Comparison of ENCODE assay signal across 9 cellular contexts in the genomic region with DNA sequence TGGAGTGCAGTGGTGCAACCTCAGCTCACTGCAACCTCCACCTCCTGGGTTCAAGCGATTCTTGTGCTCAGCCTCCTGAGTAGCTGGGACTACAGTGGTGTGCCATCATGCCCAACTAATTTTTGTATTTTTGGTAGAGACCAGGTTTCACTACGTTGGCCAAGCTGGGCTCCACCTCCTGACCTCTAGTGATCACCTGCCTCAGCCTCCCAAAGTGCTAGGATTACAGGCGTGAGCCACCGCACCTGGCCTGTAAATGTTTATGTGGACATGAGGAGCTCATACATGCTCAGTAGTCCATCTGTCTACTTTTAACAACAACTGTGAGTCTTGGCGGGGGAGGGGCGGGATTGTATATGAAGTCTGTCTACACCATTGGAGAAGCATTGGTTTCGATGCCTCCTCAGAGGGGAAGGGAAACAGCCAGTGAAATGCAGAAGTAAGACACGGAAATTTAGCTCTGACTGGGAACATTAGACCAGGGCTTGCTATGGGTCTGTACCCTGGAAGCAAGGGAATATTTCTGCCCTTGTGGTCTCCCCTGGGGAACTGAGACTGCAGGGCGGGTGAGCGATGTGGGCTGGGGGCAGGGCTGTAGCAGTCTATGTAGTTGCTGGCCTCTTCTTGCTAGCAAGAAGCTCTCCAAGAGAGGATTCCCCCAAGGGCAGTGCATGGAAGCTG. TPM values are rescaled to one million over a fixed set of nuclear protein-coding genes. Genes with fewer than 3 reads are reported as not detected.
DNase-seq lines count a peak whose midpoint lies in the region; ATAC-seq and TF ChIP-seq lines count a peak whose summit lies in the region.
"Had no signal": no experiment of that assay in that cellular context is flagged by ENCODE, and none has a peak within 500 bp of the region (broad histone marks: within the 10 kb centered on the region; RNA-seq: fewer than 3 reads in every experiment).

No MANE protein-coding gene starts in this region.

- no peak overlapping the region for H3K4me3 Mint-ChIP-seq in naive thymus-derived CD4-positive, alpha-beta T cell
- H3K4me3 Mint-ChIP-seq in osteocyte (ENCODE audit: unreplicated experiment), result no peak overlapping the region

- no peaks in the 10 kb centered on the region for H3K9me3 Mint-ChIP-seq in naive thymus-derived CD4-positive, alpha-beta T cell
- no peaks in the 10 kb centered on the region for H3K9me3 Mint-ChIP-seq in osteocyte (ENCODE audit: unreplicated experiment)

- TF ChIP-seq CTCF in WERI-Rb-1 (IDR thresholded peaks at IDR 0.05; ENCODE audit: low read depth, low read length) (no peak), osteocyte (IDR thresholded peaks at IDR 0.05) (no peak), hepatocyte (IDR thresholded peaks at IDR 0.05; ENCODE audit: poor library complexity) (no peak)

- H3K36me3 Mint-ChIP-seq in naive thymus-derived CD4-positive, alpha-beta T cell, result peaks cover 14 to 57% (median 26%) of the 10 kb centered on the region in 5 donors
- peaks cover 10% of the 10 kb centered on the region for H3K36me3 Mint-ChIP-seq in osteocyte (ENCODE audit: unreplicated experiment)

- H3K27me3 ChIP-seq in WERI-Rb-1 (ENCODE audit: insufficient read depth, low read depth, severe bottlenecking), result no peaks in the 10 kb centered on the region
- H3K27me3 ChIP-seq in naive thymus-derived CD4-positive, alpha-beta T cell (ENCODE audit: control insufficient read depth in 2 of 2, insufficient read depth in 2 of 2, low read length in 2 of 2), result no peaks in the 10 kb centered on the region
- no peaks in the 10 kb centered on the region for H3K27me3 ChIP-seq in hepatocyte

- peak overlapping the region in 2 of 9 donors; percentile 2 to 32 for H3K27ac Mint-ChIP-seq in naive thymus-derived CD4-positive, alpha-beta T cell
- no peak overlapping the region for H3K27ac Mint-ChIP-seq in osteocyte (ENCODE audit: unreplicated experiment)

- H3K36me3 ChIP-seq in WERI-Rb-1 (peaks cover 35% of the 10 kb centered on the region), hepatocyte (replicated peaks; ENCODE audit: insufficient read depth, low read depth) (no peaks in the 10 kb centered on the region)
- H3K36me3 ChIP-seq in naive thymus-derived CD4-positive, alpha-beta T cell (ENCODE audit: control insufficient read depth in 2 of 3, insufficient read depth in 3 of 3, low read length in 3 of 3), result peaks cover 8 to 92% (median 10%) of the 10 kb centered on the region in 3 experiments

- ATAC-seq in GM18861 (IDR thresholded peaks at IDR 0.05; ENCODE audit: unreplicated experiment) (peak; percentile 38), HG02870 (IDR thresholded peaks at IDR 0.05; ENCODE audit: unreplicated experiment) (peak; percentile 63)
- peak; percentile 80 for ATAC-seq in naive thymus-derived CD4-positive, alpha-beta T cell

- peaks cover 10 to 32% (median 13%) of the 10 kb centered on the region in 7 donors for H3K4me1 Mint-ChIP-seq in naive thymus-derived CD4-positive, alpha-beta T cell
- H3K4me1 Mint-ChIP-seq in osteocyte (ENCODE audit: unreplicated experiment), result peaks cover 3% of the 10 kb centered on the region

- no peak overlapping the region for H3K4me2 ChIP-seq in hepatocyte

- H3K9me2 ChIP-seq in hepatocyte (replicated peaks; ENCODE audit: insufficient read depth), result no peaks in the 10 kb centered on the region

- POLR2A ChIA-PET in naive thymus-derived CD4-positive, alpha-beta T cell (lab: Charles Lee), result interaction anchor here (0.6 kb wide), 1 partner anchor 9 kb away, joined by 8 read pairs; no protein-coding TSS in a partner anchor

- WGBS in hepatocyte (ENCODE audit: low lambda C conversion rate, missing lambda C conversion rate), result 94% methylated on average over 10 of the region's 10 CpGs

- H3K9me3 ChIP-seq in WERI-Rb-1 (ENCODE audit: severe bottlenecking) (no peaks in the 10 kb centered on the region), hepatocyte (ENCODE audit: low read depth) (no peaks in the 10 kb centered on the region)
- H3K9me3 ChIP-seq in naive thymus-derived CD4-positive, alpha-beta T cell (ENCODE audit: control insufficient read depth in 2 of 3, low read length in 3 of 3), result no peaks in the 10 kb centered on the region

- H3K79me2 ChIP-seq in hepatocyte, result no peaks in the 10 kb centered on the region

- H4K20me1 ChIP-seq in hepatocyte (ENCODE audit: insufficient read depth, poor library complexity, severe bottlenecking), result no peaks in the 10 kb centered on the region

- DNase-seq in WERI-Rb-1 (peak; percentile 72), NCI-H128 (lab: John Stamatoyannopoulos, UW; ENCODE audit: unreplicated experiment) (no peak), osteocyte (ENCODE audit: extremely low spot score, unreplicated experiment) (no peak), NCI-H1092 treated with DMSO at 0.1 percent for 48 hours (lab: John Stamatoyannopoulos, UW) (no peak), hepatocyte (ENCODE audit: low spot score) (no peak)
- no peak for DNase-seq in naive thymus-derived CD4-positive, alpha-beta T cell

- H2AFZ ChIP-seq in hepatocyte, result no peak overlapping the region

- CTCF ChIA-PET in naive thymus-derived CD4-positive, alpha-beta T cell (lab: Charles Lee), result interaction anchor here (0.6 kb wide), 1 partner anchor 12 kb away, joined by 5 read pairs; no protein-coding TSS in a partner anchor

- no peaks in the 10 kb centered on the region for H3K27me3 Mint-ChIP-seq in naive thymus-derived CD4-positive, alpha-beta T cell
- H3K27me3 Mint-ChIP-seq in osteocyte (ENCODE audit: unreplicated experiment), result no peaks in the 10 kb centered on the region

- peak overlapping the region; percentile 24; the same call in 1 of the 2 replicates for H3K27ac ChIP-seq in WERI-Rb-1
- H3K27ac ChIP-seq in naive thymus-derived CD4-positive, alpha-beta T cell (ENCODE audit: low read depth, low read length), result no peak overlapping the region
- H3K27ac ChIP-seq in hepatocyte, result no peak overlapping the region

- H3K4me3 ChIP-seq in WERI-Rb-1 (ENCODE audit: low read depth, low read length) (no peak overlapping the region), hepatocyte (no peak overlapping the region)
- no peak overlapping the region for H3K4me3 ChIP-seq in naive thymus-derived CD4-positive, alpha-beta T cell (ENCODE audit: low read length)

- intact Hi-C loops in naive thymus-derived CD4-positive, alpha-beta T cell (cut with micrococcal nuclease), result no loop called here

- no peaks in the 10 kb centered on the region for H3K4me1 ChIP-seq in naive thymus-derived CD4-positive, alpha-beta T cell (ENCODE audit: control insufficient read depth in 2 of 2, insufficient read depth in 2 of 2, low read length in 2 of 2)
- H3K4me1 ChIP-seq in hepatocyte (ENCODE audit: insufficient read depth), result no peaks in the 10 kb centered on the region

RNA-seq across cellular contexts. Expression of gene NUBP1, which starts 9.3 kb away (rescaled TPM):
- 10 to 100 TPM; 24.0 to 30.0 (median 25.5) TPM for total RNA-seq in naive thymus-derived CD4-positive, alpha-beta T cell
- polyA plus RNA-seq in naive thymus-derived CD4-positive, alpha-beta T cell, result 10 to 100 TPM; 32.7 to 48.3 TPM
- total RNA-seq in osteocyte (20.0 and 27.0 TPM in 2 replicates), hepatocyte (25.6 and 32.3 TPM in 2 replicates)
- polyA plus RNA-seq in hepatocyte, result 31.7 and 38.8 TPM in 2 replicates

RNA-seq across cellular contexts. Expression of gene TEKT5, which starts 58.3 kb away (rescaled TPM):
- total RNA-seq in naive thymus-derived CD4-positive, alpha-beta T cell, result not detected
- under 1 TPM in 1 of 2 donors, not detected in 1; 0.68 TPM for polyA plus RNA-seq in naive thymus-derived CD4-positive, alpha-beta T cell
- total RNA-seq in osteocyte (0.50 TPM in 1 of 2 replicates, not detected in the other), hepatocyte (not detected in 2 replicates)
- not detected in 2 replicates for polyA plus RNA-seq in hepatocyte
- polyA plus RNA-seq: neural cell had no signal
